17 cellular contexts compared by ENCODE assay signal in genomic region chr12:112032292-112032691, GRCh38. TPM values are rescaled to one million over a fixed set of nuclear protein-coding genes. Genes with fewer than 3 reads are reported as not detected.
DNase-seq lines count a peak whose midpoint lies in the region; ATAC-seq and TF ChIP-seq lines count a peak whose summit lies in the region.
"Had no signal": no experiment of that assay in that cellular context is flagged by ENCODE, and none has a peak within 500 bp of the region (broad histone marks: within the 10 kb centered on the region; RNA-seq: fewer than 3 reads in every experiment).

No MANE protein-coding gene starts in this region.

- DNase-seq in activated naive CD4-positive, alpha-beta T cell treated with anti-CD3 and anti-CD28 coated beads for 36 hours: no peak
- DNase-seq in activated naive CD4-positive, alpha-beta T cell treated with Interleukin-2 at 50 U/mL for 16 hours: no peak
- DNase-seq in H9: no peak
- DNase-seq in stimulated activated effector memory CD8-positive, alpha-beta T cell treated with anti-CD3 and anti-CD28 coated beads, Interleukin-12 subunit alpha, Interleukin-12 subunit beta, amount 100 ng/mL, for 72 hours (ENCODE audit: low spot score in 2 of 2): no peak
- DNase-seq: ACHN; AML-193; H7; NCI-H1417; NCI-H187 treated with DMSO at 0.1 percent for 48 hours; NCI-H345; NCI-H69; NK-92 treated with Interleukin-12 subunit alpha and Interleukin-12 subunit beta, amount 100 ng/mL, for 24 hours; SHP77 had no signal

- no peak overlapping the region for H3K4me3 Mint-ChIP-seq in activated naive CD4-positive, alpha-beta T cell treated with anti-CD3 and anti-CD28 coated beads for 36 hours
- H3K4me3 Mint-ChIP-seq in H9: no peak overlapping the region
- no peak overlapping the region for H3K4me3 Mint-ChIP-seq in activated T-helper 17 cell treated with anti-CD3 and anti-CD28 coated beads, Interleukin-2, amount 50 U/mL, for 72 hours
- no peak overlapping the region for H3K4me3 Mint-ChIP-seq in stimulated activated effector memory CD8-positive, alpha-beta T cell treated with anti-CD3 and anti-CD28 coated beads, Interleukin-12 subunit alpha, Interleukin-12 subunit beta, amount 100 ng/mL, for 72 hours
- H3K4me3 Mint-ChIP-seq: CD14-positive monocyte had no signal

- H3T11ph ChIP-seq in H9 (ENCODE audit: low read length): no peak overlapping the region

- peaks cover 40% of the 10 kb centered on the region for H3K36me3 Mint-ChIP-seq in activated naive CD4-positive, alpha-beta T cell treated with anti-CD3 and anti-CD28 coated beads for 36 hours (ENCODE audit: low read depth)
- peaks cover 31 to 76% (median 64%) of the 10 kb centered on the region in 3 experiments; a peak in 6 of 7 replicates for H3K36me3 Mint-ChIP-seq in H9 (ENCODE audit: insufficient read depth in 1 of 3, low read depth in 3 of 3)
- H3K36me3 Mint-ChIP-seq in activated T-helper 17 cell treated with anti-CD3 and anti-CD28 coated beads, Interleukin-2, amount 50 U/mL, for 72 hours (ENCODE audit: low read depth): peaks cover 97% of the 10 kb centered on the region
- H3K36me3 Mint-ChIP-seq in stimulated activated effector memory CD8-positive, alpha-beta T cell treated with anti-CD3 and anti-CD28 coated beads, Interleukin-12 subunit alpha, Interleukin-12 subunit beta, amount 100 ng/mL, for 72 hours: peaks cover 100% of the 10 kb centered on the region

- H3K79me1 ChIP-seq in H9 (ENCODE audit: insufficient read depth, low read depth, low read length, poor library complexity, severe bottlenecking): no peaks in the 10 kb centered on the region

- TF ChIP-seq CTCF in H9 (conservative IDR thresholded peaks at IDR 0.05): no peak

- no peaks in the 10 kb centered on the region for H3K79me2 ChIP-seq in H9 (ENCODE audit: insufficient read depth, low read length)

- H2BK5ac ChIP-seq in H9 (ENCODE audit: insufficient read length, low read length): no peak overlapping the region

- no peaks in the 10 kb centered on the region for H3K9me3 ChIP-seq in H9 (ENCODE audit: control insufficient read depth, low read depth, low read length)

- intact Hi-C loops in activated naive CD4-positive, alpha-beta T cell treated with anti-CD3 and anti-CD28 coated beads for 36 hours (cut with micrococcal nuclease): no loop called here

- H3K4me2 ChIP-seq in H9 (ENCODE audit: insufficient read depth, insufficient read length, low read length): no peak overlapping the region

- no peak overlapping the region for H2AK5ac ChIP-seq in H9 (ENCODE audit: insufficient read length, low read length)

- no CpG with 5 or more reads among the region's 5 CpGs for WGBS in H9 (ENCODE audit: extremely low coverage, insufficient read length, low lambda C conversion rate)

- no peak overlapping the region for H4K91ac ChIP-seq in H9 (ENCODE audit: insufficient read length, low read depth, low read length)

- H3K23me2 ChIP-seq in H9 (ENCODE audit: insufficient read length, low read depth, low read length, poor library complexity, severe bottlenecking): no peaks in the 10 kb centered on the region

- H3K56ac ChIP-seq in H9 (ENCODE audit: insufficient read length, low read depth, low read length): no peak overlapping the region

- H4K20me1 ChIP-seq in H9 (ENCODE audit: control insufficient read depth, insufficient read depth, insufficient read length): no peaks in the 10 kb centered on the region

- no peak for ATAC-seq in activated T-helper 17 cell treated with anti-CD3 and anti-CD28 coated beads, Interleukin-2, amount 50 U/mL, for 72 hours (replicated peaks)
- ATAC-seq in stimulated activated effector memory CD8-positive, alpha-beta T cell treated with anti-CD3 and anti-CD28 coated beads, Interleukin-12 subunit alpha, Interleukin-12 subunit beta, amount 100 ng/mL, for 72 hours: no peak
- ATAC-seq in HG03196 (IDR thresholded peaks at IDR 0.05; ENCODE audit: unreplicated experiment): no peak
- ATAC-seq in GM19463 (IDR thresholded peaks at IDR 0.05; ENCODE audit: unreplicated experiment): no peak

- no peaks in the 10 kb centered on the region for H3K27me3 Mint-ChIP-seq in activated naive CD4-positive, alpha-beta T cell treated with anti-CD3 and anti-CD28 coated beads for 36 hours (ENCODE audit: low read depth)
- H3K27me3 Mint-ChIP-seq in H9 (ENCODE audit: low read depth): no peaks in the 10 kb centered on the region
- no peaks in the 10 kb centered on the region for H3K27me3 Mint-ChIP-seq in activated T-helper 17 cell treated with anti-CD3 and anti-CD28 coated beads, Interleukin-2, amount 50 U/mL, for 72 hours

- no peaks in the 10 kb centered on the region for H3K9me3 Mint-ChIP-seq in activated naive CD4-positive, alpha-beta T cell treated with anti-CD3 and anti-CD28 coated beads for 36 hours
- H3K9me3 Mint-ChIP-seq in H9: no peaks in the 10 kb centered on the region
- H3K9me3 Mint-ChIP-seq in activated T-helper 17 cell treated with anti-CD3 and anti-CD28 coated beads, Interleukin-2, amount 50 U/mL, for 72 hours: no peaks in the 10 kb centered on the region
- H3K9me3 Mint-ChIP-seq in stimulated activated effector memory CD8-positive, alpha-beta T cell treated with anti-CD3 and anti-CD28 coated beads, Interleukin-12 subunit alpha, Interleukin-12 subunit beta, amount 100 ng/mL, for 72 hours: no peaks in the 10 kb centered on the region

- CTCF ChIA-PET in activated naive CD4-positive, alpha-beta T cell treated with anti-CD3 and anti-CD28 coated beads for 36 hours (lab: Charles Lee): interaction anchor here (1.1 kb wide), 1 partner anchor 88 kb away, joined by 4 read pairs; no protein-coding TSS in a partner anchor

- H3K27me3 ChIP-seq in H9 (ENCODE audit: insufficient read depth, low read length): no peaks in the 10 kb centered on the region

- H2BK12ac ChIP-seq in H9 (ENCODE audit: insufficient read length, low read depth, low read length): no peak overlapping the region

- H2BK15ac ChIP-seq in H9 (ENCODE audit: low read depth, low read length): no peak overlapping the region

- H3K9ac ChIP-seq in H9 (ENCODE audit: extremely low read depth, insufficient read length, low read length): no peak overlapping the region

- no peak overlapping the region for H4K5ac ChIP-seq in H9 (ENCODE audit: insufficient read length, low read depth, low read length)

- H3K27ac ChIP-seq in H9 (ENCODE audit: insufficient read length, low read depth, low read length): no peak overlapping the region

- peak overlapping the region; percentile 48 for H3K27ac Mint-ChIP-seq in activated naive CD4-positive, alpha-beta T cell treated with anti-CD3 and anti-CD28 coated beads for 36 hours
- peak overlapping the region; percentile 22 to 31 (median 23); a peak in 2 of 7 replicates for H3K27ac Mint-ChIP-seq in H9
- peak overlapping the region; percentile 47 for H3K27ac Mint-ChIP-seq in activated T-helper 17 cell treated with anti-CD3 and anti-CD28 coated beads, Interleukin-2, amount 50 U/mL, for 72 hours
- H3K27ac Mint-ChIP-seq in stimulated activated effector memory CD8-positive, alpha-beta T cell treated with anti-CD3 and anti-CD28 coated beads, Interleukin-12 subunit alpha, Interleukin-12 subunit beta, amount 100 ng/mL, for 72 hours: peak overlapping the region; percentile 29

- no peak overlapping the region for H4K8ac ChIP-seq in H9 (replicated peaks; ENCODE audit: insufficient read length, low read depth, low read length)

- no peak overlapping the region for H2BK20ac ChIP-seq in H9 (ENCODE audit: low read depth, low read length, poor library complexity, severe bottlenecking)

- peaks cover 28% of the 10 kb centered on the region for H3K4me1 Mint-ChIP-seq in activated naive CD4-positive, alpha-beta T cell treated with anti-CD3 and anti-CD28 coated beads for 36 hours (ENCODE audit: low read depth)
- peaks cover 15 to 24% of the 10 kb centered on the region in 2 experiments for H3K4me1 Mint-ChIP-seq in H9
- peaks cover 4% of the 10 kb centered on the region for H3K4me1 Mint-ChIP-seq in activated T-helper 17 cell treated with anti-CD3 and anti-CD28 coated beads, Interleukin-2, amount 50 U/mL, for 72 hours
- H3K4me1 Mint-ChIP-seq in stimulated activated effector memory CD8-positive, alpha-beta T cell treated with anti-CD3 and anti-CD28 coated beads, Interleukin-12 subunit alpha, Interleukin-12 subunit beta, amount 100 ng/mL, for 72 hours: peaks cover 5% of the 10 kb centered on the region

- no peak overlapping the region for H3K14ac ChIP-seq in H9 (ENCODE audit: insufficient read depth, low read length)

- no peaks in the 10 kb centered on the region for H3K4me1 ChIP-seq in H9 (ENCODE audit: insufficient read depth, low read length)

- H3K4ac ChIP-seq in H9 (ENCODE audit: low read depth, low read length): no peak overlapping the region

- H2AFZ ChIP-seq in H9 (ENCODE audit: low read length): no peak overlapping the region

- no peak overlapping the region for H3K23ac ChIP-seq in H9 (ENCODE audit: insufficient read length, low read depth, low read length)

- H3K18ac ChIP-seq in H9 (ENCODE audit: insufficient read length, low read depth, low read length): no peak overlapping the region

- no peak overlapping the region for H2BK120ac ChIP-seq in H9 (ENCODE audit: low read depth, low read length, poor library complexity, severe bottlenecking)

RNA-seq across cellular contexts. Expression of gene ERP29, which starts 19.1 kb away (rescaled TPM):
- total RNA-seq in activated naive CD4-positive, alpha-beta T cell treated with anti-CD3 and anti-CD28 coated beads for 36 hours: 100 to 1,000 TPM; 101 to 107 TPM
- 160 and 164 TPM in 2 replicates for total RNA-seq in H9 (2021)
- total RNA-seq in activated T-helper 17 cell treated with anti-CD3 and anti-CD28 coated beads, Interleukin-2, amount 50 U/mL, for 72 hours: 10 to 100 TPM; 68.5 to 93.0 TPM

RNA-seq across cellular contexts. Expression of gene TMEM116, which starts 19.3 kb away (rescaled TPM):
- total RNA-seq in activated naive CD4-positive, alpha-beta T cell treated with anti-CD3 and anti-CD28 coated beads for 36 hours: 10 to 100 TPM; 12.7 to 13.4 TPM
- total RNA-seq in H9 (2021): 10.5 and 10.8 TPM in 2 replicates
- 10 to 100 TPM; 13.8 to 16.9 TPM for total RNA-seq in activated T-helper 17 cell treated with anti-CD3 and anti-CD28 coated beads, Interleukin-2, amount 50 U/mL, for 72 hours
